ENCODE assay signal across 7 cellular contexts in the genomic region with DNA sequence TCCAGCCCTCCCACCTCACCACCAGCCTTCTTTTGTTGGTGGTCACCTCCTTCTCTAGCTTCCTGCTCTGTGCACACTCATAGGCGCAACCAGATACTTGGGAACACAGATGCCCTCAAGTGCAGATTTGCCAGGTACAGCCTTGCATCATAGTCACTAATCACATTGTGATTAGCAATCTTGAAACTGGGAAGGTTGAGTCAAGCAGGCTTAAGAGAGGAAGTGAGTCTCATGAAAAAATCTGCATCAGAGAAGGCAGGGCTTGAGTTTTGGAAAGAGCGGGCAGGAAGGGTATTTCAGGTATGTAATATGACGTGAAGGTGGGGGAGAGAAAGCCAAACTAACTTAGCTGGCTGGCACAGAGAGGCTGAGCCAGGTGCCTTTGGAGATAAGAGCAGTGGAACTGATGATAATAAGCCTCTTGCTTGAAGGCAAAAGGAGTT.
DNase-seq lines count a peak whose midpoint lies in the region; ATAC-seq and TF ChIP-seq lines count a peak whose summit lies in the region.

No MANE protein-coding gene starts in this region.

- peak; percentile 29 for TF ChIP-seq POLR2A in GM19193 (IDR thresholded peaks at IDR 0.05; ENCODE audit: extremely low read depth, insufficient read depth, insufficient read length)

- peak; percentile 43 for ATAC-seq in HG02981 (IDR thresholded peaks at IDR 0.05; ENCODE audit: unreplicated experiment)
- ATAC-seq in stimulated activated memory B cell treated with anti-CD40 and anti-IgM and Interleukin-4, amounts not matched to agents 10 μg/mL and 1 μg/mL and 100 μg/mL, for 72 hours: peak; percentile 71

- peaks cover 66% of the 10 kb centered on the region for H3K4me1 Mint-ChIP-seq in stimulated activated memory B cell treated with anti-CD40 and anti-IgM and Interleukin-4, amounts not matched to agents 10 μg/mL and 1 μg/mL and 100 μg/mL, for 72 hours

- peak overlapping the region; percentile 23 for H3K4me3 Mint-ChIP-seq in stimulated activated memory B cell treated with anti-CD40 and anti-IgM and Interleukin-4, amounts not matched to agents 10 μg/mL and 1 μg/mL and 100 μg/mL, for 72 hours

- H3K9me3 Mint-ChIP-seq in stimulated activated memory B cell treated with anti-CD40 and anti-IgM and Interleukin-4, amounts not matched to agents 10 μg/mL and 1 μg/mL and 100 μg/mL, for 72 hours: peaks cover 6% of the 10 kb centered on the region

- DNase-seq in SKM-1 treated with dmso at 0.1 percent for 144 hours (lab: John Stamatoyannopoulos, UW; ENCODE audit: unreplicated experiment) (peak; percentile 63), NCI-H1092 (lab: John Stamatoyannopoulos, UW) (no peak), NCI-H187 (lab: John Stamatoyannopoulos, UW) (no peak)
- peak; percentile 19 for DNase-seq in effector CD4-positive, alpha-beta T cell

- peak overlapping the region; percentile 94 for H3K27ac Mint-ChIP-seq in stimulated activated memory B cell treated with anti-CD40 and anti-IgM and Interleukin-4, amounts not matched to agents 10 μg/mL and 1 μg/mL and 100 μg/mL, for 72 hours

- H3K27me3 Mint-ChIP-seq in stimulated activated memory B cell treated with anti-CD40 and anti-IgM and Interleukin-4, amounts not matched to agents 10 μg/mL and 1 μg/mL and 100 μg/mL, for 72 hours: no peaks in the 10 kb centered on the region

- peaks cover 11% of the 10 kb centered on the region for H3K36me3 Mint-ChIP-seq in stimulated activated memory B cell treated with anti-CD40 and anti-IgM and Interleukin-4, amounts not matched to agents 10 μg/mL and 1 μg/mL and 100 μg/mL, for 72 hours

Comparison
In these comparisons a context has a peak if more than half of its experiments do, and no peak if none do; other contexts are left out.
1. DNase-seq: peak in SKM-1 treated with dmso at 0.1 percent for 144 hours (single experiment) and effector CD4-positive, alpha-beta T cell (single experiment); none in NCI-H1092 (single experiment) and NCI-H187 (0 of 2).